8 cellular contexts compared by ENCODE assay signal in the genomic region with DNA sequence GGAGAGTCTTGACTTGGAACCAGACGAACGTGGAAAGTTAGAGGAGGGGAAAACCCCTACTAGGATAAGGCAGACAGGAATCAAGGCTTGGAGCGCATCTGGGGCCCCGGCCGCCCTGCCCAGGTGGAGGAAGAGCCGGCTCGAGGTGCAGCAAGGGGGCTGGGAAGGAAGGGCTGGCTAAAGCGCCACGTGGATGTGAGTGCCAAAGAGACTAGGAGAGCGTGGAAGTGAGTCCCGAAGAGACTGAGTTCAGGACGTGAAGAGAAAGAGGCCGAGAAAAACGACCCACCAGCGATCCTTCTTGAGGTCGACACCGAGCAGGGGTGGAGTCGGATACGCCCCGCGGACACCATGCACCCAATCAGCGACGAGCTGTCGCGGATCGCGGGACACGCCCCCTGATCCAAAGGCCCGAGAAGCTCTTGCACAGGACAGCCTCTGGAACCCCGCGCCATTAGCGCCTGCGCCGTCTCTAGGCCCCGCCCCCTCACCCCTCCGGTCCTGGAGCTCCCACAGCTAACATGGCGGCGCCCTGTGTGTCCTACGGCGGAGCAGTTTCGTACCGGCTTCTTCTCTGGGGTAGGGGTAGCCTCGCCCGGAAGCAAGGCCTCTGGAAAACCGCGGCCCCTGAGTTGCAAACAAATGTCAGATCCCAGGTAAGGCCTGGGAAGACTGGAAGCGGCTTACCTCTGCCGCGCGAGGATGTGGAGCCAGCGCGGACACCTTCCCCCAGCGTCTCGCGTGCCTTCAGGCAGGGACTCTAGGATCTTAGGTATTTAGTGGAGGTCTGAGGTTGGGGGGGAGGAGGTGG. TPM values are rescaled to one million over a fixed set of nuclear protein-coding genes. Genes with fewer than 3 reads are reported as not detected.
DNase-seq lines count a peak whose midpoint lies in the region; ATAC-seq and TF ChIP-seq lines count a peak whose summit lies in the region.

A gene (plus strand): TSS at position 498 of the 811 bp plus-strand sequence. CDS start 24 bp downstream, at position 522.

- no peak for TF ChIP-seq CTCF in PC-3 (conservative IDR thresholded peaks at IDR 0.05; ENCODE audit: low read depth, low read length)

- peaks cover 21% of the 10 kb centered on the region for H4K20me1 ChIP-seq in PC-3 (ENCODE audit: low read length)

- H3K27ac ChIP-seq in PC-3 (ENCODE audit: low read length) (peak within 1 kb of the TSS; percentile 14), epithelial cell of prostate (peak within 1 kb of the TSS; percentile 59)

- peak within 1 kb of the TSS; percentile 85 for H3K9ac ChIP-seq in PC-3 (ENCODE audit: low read length)

- H3K4me1 ChIP-seq in PC-3 (ENCODE audit: insufficient read depth, low read length): peaks cover 20% of the 10 kb centered on the region

- no peaks in the 10 kb centered on the region for H3K9me3 ChIP-seq in PC-3 (ENCODE audit: low read length)

- CTCF ChIA-PET in PC-3 (lab: Charles Lee): no interaction called here

- H3F3A ChIP-seq in PC-3 (ENCODE audit: low read length, unreplicated experiment): no peaks in the 10 kb centered on the region

- H3K79me2 ChIP-seq in PC-3 (ENCODE audit: low read length): peaks cover 48% of the 10 kb centered on the region

- H3K27me3 ChIP-seq in PC-3 (ENCODE audit: low read length): no peaks in the 10 kb centered on the region

- H3K4me3 ChIP-seq in PC-3 (ENCODE audit: low read length): peak within 1 kb of the TSS; percentile 91

- peak within 1 kb of the TSS; percentile 95 for H2AFZ ChIP-seq in PC-3 (ENCODE audit: low read length)

- no TSS peak for BruUV-seq in PC-3 (replicated peaks; lab: Mats Ljungman, UMichigan)

- ATAC-seq in GM21576 (IDR thresholded peaks at IDR 0.05; ENCODE audit: unreplicated experiment) (peak; percentile 100), PC-3 (peak; percentile 98)

- H3K9me2 ChIP-seq in PC-3 (replicated peaks; ENCODE audit: low read length): no peaks in the 10 kb centered on the region

- POLR2A ChIA-PET in PC-3 (lab: Charles Lee; ENCODE audit: unreplicated experiment): interaction anchor here (0.5 to 0.7 kb wide), 3 partner anchors 32 to 611 kb away, joined by 3 to 4 read pairs (median 3); no protein-coding TSS in a partner anchor

- TF ChIP-seq EP300 in Ishikawa (IDR thresholded peaks at IDR 0.05; ENCODE audit: borderline replicate concordance): no peak

- no peak for TF ChIP-seq RAD21 in Ishikawa (IDR thresholded peaks at IDR 0.05; ENCODE audit: low read depth)

- 0 out of 2 replicates have a peak, but pooled peaks cover 2% of the 10 kb centered on the region for H3K36me3 ChIP-seq in PC-3 (ENCODE audit: low read depth, low read length)

- intact Hi-C loops in PC-3 (cut with micrococcal nuclease): loop anchor here (2.0 kb wide), 1 partner anchor 33 kb away; no protein-coding TSS in a partner anchor

- peak within 1 kb of the TSS; percentile 97 for H3K4me2 ChIP-seq in PC-3 (ENCODE audit: low read length)

- DNase-seq in DMS114 treated with DMSO at 0.1 percent for 48 hours (lab: John Stamatoyannopoulos, UW; ENCODE audit: unreplicated experiment) (peak; percentile 83), PC-3 (peak; percentile 97), activated T-cell treated with anti-CD3 and anti-CD28 coated beads for 48 hours (ENCODE audit: low read depth) (peak; percentile 97), epithelial cell of prostate (ENCODE audit: low read depth, low spot score) (peak; percentile 81), mucosa of gallbladder (ENCODE audit: low spot score) (peak; percentile 98)
- DNase-seq in stimulated activated CD8-positive, alpha-beta memory T cell treated with anti-CD3 and anti-CD28 coated beads, Interleukin-4, amount 100 ng/mL, for 4 hours (ENCODE audit: low read depth in 2 of 2, low spot score in 1 of 2): peak; percentile 95 to 98

TF ChIP-seq in Ishikawa, 13 proteins besides CTCF, POLR2A, EP300 and RAD21:
- peak; percentile 97 for TF ChIP-seq TAF1 (IDR thresholded peaks at IDR 0.05; ENCODE audit: low read depth)
- TF ChIP-seq EGR1 (IDR thresholded peaks at IDR 0.05): no peak
- no peak for TF ChIP-seq TEAD4 (IDR thresholded peaks at IDR 0.05)
- no peak for TF ChIP-seq CREB1 (IDR thresholded peaks at IDR 0.05; ENCODE audit: low read depth)
- TF ChIP-seq, protein P1, sequence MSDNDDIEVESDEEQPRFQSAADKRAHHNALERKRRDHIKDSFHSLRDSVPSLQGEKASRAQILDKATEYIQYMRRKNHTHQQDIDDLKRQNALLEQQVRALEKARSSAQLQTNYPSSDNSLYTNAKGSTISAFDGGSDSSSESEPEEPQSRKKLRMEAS (IDR thresholded peaks at IDR 0.05): peak; percentile 55
- no peak for TF ChIP-seq TCF12 (IDR thresholded peaks at IDR 0.05; ENCODE audit: low read depth)
- TF ChIP-seq NFIC (IDR thresholded peaks at IDR 0.05): no peak
- TF ChIP-seq YY1 (IDR thresholded peaks at IDR 0.05; ENCODE audit: low read depth): peak; percentile 96

RNA-seq across cellular contexts. Expression of the gene that starts here (rescaled TPM):
- 59.7 and 64.0 TPM in 2 replicates for total RNA-seq in PC-3 (2014; rRNA removed)
- total RNA-seq in mucosa of gallbladder: 19.0 TPM

Comparison
In these comparisons a context has a peak if more than half of its experiments do, and no peak if none do; other contexts are left out.
1. Peak in every context shown above with its lines: DNase-seq, ATAC-seq, H3K4me3 ChIP-seq and H3K27ac ChIP-seq.